In the genomic region with DNA sequence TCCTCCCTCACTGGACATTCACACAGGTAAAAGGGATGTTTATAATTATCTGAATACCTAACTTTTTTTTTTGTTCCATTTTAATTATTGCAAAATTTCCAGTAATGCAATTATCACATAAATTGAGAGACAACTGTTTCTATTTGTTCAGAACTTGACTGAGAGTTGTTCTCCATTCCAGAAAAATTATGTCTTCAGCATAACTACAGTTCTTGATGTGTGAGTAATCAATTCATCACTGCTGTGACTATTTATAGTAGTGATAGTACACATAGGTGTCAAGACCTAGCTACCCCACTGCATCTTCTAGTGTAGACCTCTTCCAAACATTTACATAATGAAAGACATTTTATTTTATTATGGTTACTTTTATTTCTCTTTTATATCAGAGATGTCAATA, we compare ENCODE assay signal across 24 cellular contexts. TPM values are rescaled to one million over a fixed set of nuclear protein-coding genes. Genes with fewer than 3 reads are reported as not detected.
A peak's percentile ranks its signal among the peaks of the same experiment; 100 is the strongest.
DNase-seq lines count a peak whose midpoint lies in the region; TF ChIP-seq lines count a peak whose summit lies in the region.
"Had no signal": no experiment of that assay in that cellular context is flagged by ENCODE, and none has a peak within 500 bp of the region (broad histone marks: within the 10 kb centered on the region; RNA-seq: fewer than 3 reads in every experiment).

No MANE protein-coding gene starts in this region.

- peak overlapping the region; percentile 35 for H3K27ac ChIP-seq in epithelial cell of prostate
- no peak overlapping the region for H3K27ac ChIP-seq in WERI-Rb-1
- no peak overlapping the region for H3K27ac ChIP-seq in tibial nerve
- H3K27ac ChIP-seq: coronary artery, stomach had no signal

- DNase-seq in activated naive CD8-positive, alpha-beta T cell treated with anti-CD3 and anti-CD28 coated beads for 36 hours = no peak
- DNase-seq in M059J (ENCODE audit: low read depth) = peak; percentile 32
- no peak for DNase-seq in epithelial cell of prostate (ENCODE audit: low read depth, low spot score)
- no peak for DNase-seq in WERI-Rb-1
- DNase-seq in retina = no peak
- no peak for DNase-seq in tibial nerve (ENCODE audit: low spot score in 2 of 2)
- DNase-seq in stimulated activated CD4-positive, alpha-beta T cell treated with anti-CD3 and anti-CD28 coated beads, Interleukin-2, amount 100 ng/mL, for 48 hours = no peak
- DNase-seq: activated CD4-positive, CD25-positive, alpha-beta regulatory T cell treated with anti-CD3 and anti-CD28 coated beads, Interleukin-2, amount 50 U/mL, for 72 hours; activated naive CD4-positive, alpha-beta T cell treated with anti-CD3 and anti-CD28 coated beads, Interleukin-2, amount 50 U/mL, for 16 hours; activated T-cell treated with anti-CD3 and anti-CD28 coated beads, Interleukin-2, amount 50 U/mL, for 72 hours; C1 segment of cervical spinal cord; endodermal cell; naive thymus-derived CD4-positive, alpha-beta T cell; NCI-H1105; NCI-H2081 treated with DMSO at 0.1 percent for 48 hours; NCI-H446; occipital lobe; RPMI8226; stimulated activated CD4-positive, alpha-beta T cell treated with anti-CD3 and anti-CD28 coated beads, Interleukin-4, amount 100 ng/mL, for 4 hours; stomach; T1000 had no signal

- TF ChIP-seq POLR2A in tibial nerve (IDR thresholded peaks at IDR 0.05) = no peak

- TF ChIP-seq EP300 in tibial nerve (IDR thresholded peaks at IDR 0.05) = no peak

- H3K9me3 ChIP-seq in WERI-Rb-1 (ENCODE audit: severe bottlenecking) = no peaks in the 10 kb centered on the region
- no peaks in the 10 kb centered on the region for H3K9me3 ChIP-seq in tibial nerve
- H3K9me3 ChIP-seq: stomach had no signal

- TF ChIP-seq CTCF in WERI-Rb-1 (IDR thresholded peaks at IDR 0.05; ENCODE audit: low read depth, low read length) = no peak
- TF ChIP-seq CTCF in tibial nerve (IDR thresholded peaks at IDR 0.05) = no peak

- H3K36me3 ChIP-seq in WERI-Rb-1 = no peaks in the 10 kb centered on the region
- H3K36me3 ChIP-seq in tibial nerve = no peaks in the 10 kb centered on the region
- H3K36me3 ChIP-seq: stomach had no signal

- no peaks in the 10 kb centered on the region for H3K27me3 Mint-ChIP-seq in activated naive CD8-positive, alpha-beta T cell
- H3K27me3 Mint-ChIP-seq in activated naive CD8-positive, alpha-beta T cell treated with anti-CD3 and anti-CD28 coated beads for 36 hours = peaks cover 5% of the 10 kb centered on the region

- no peak overlapping the region for H3K4me3 Mint-ChIP-seq in activated naive CD8-positive, alpha-beta T cell
- no peak overlapping the region for H3K4me3 Mint-ChIP-seq in activated naive CD8-positive, alpha-beta T cell treated with anti-CD3 and anti-CD28 coated beads for 36 hours
- H3K4me3 Mint-ChIP-seq: activated T-cell treated with anti-CD3 and anti-CD28 coated beads, Interleukin-2, amount 50 U/mL, for 72 hours; endodermal cell; naive thymus-derived CD4-positive, alpha-beta T cell; type B pancreatic cell had no signal

- no peak overlapping the region for H3K4me3 ChIP-seq in WERI-Rb-1 (ENCODE audit: low read depth, low read length)
- no peak overlapping the region for H3K4me3 ChIP-seq in tibial nerve
- H3K4me3 ChIP-seq: coronary artery, stomach had no signal

- H3K27me3 ChIP-seq in WERI-Rb-1 (ENCODE audit: insufficient read depth, low read depth, severe bottlenecking) (no peaks in the 10 kb centered on the region), tibial nerve (no peaks in the 10 kb centered on the region)
- H3K27me3 ChIP-seq: stomach had no signal

- H3K9me3 Mint-ChIP-seq in activated naive CD8-positive, alpha-beta T cell (ENCODE audit: low read depth) = no peaks in the 10 kb centered on the region
- H3K9me3 Mint-ChIP-seq in activated naive CD8-positive, alpha-beta T cell treated with anti-CD3 and anti-CD28 coated beads for 36 hours = no peaks in the 10 kb centered on the region
- H3K9me3 Mint-ChIP-seq: activated T-cell treated with anti-CD3 and anti-CD28 coated beads, Interleukin-2, amount 50 U/mL, for 72 hours; type B pancreatic cell had no signal

- no peaks in the 10 kb centered on the region for H3K36me3 Mint-ChIP-seq in activated naive CD8-positive, alpha-beta T cell
- H3K36me3 Mint-ChIP-seq in activated naive CD8-positive, alpha-beta T cell treated with anti-CD3 and anti-CD28 coated beads for 36 hours = no peaks in the 10 kb centered on the region
- H3K36me3 Mint-ChIP-seq: naive thymus-derived CD4-positive, alpha-beta T cell; type B pancreatic cell had no signal

- H3K4me1 Mint-ChIP-seq in activated naive CD8-positive, alpha-beta T cell (ENCODE audit: low read depth) = peaks cover 20% of the 10 kb centered on the region
- peaks cover 14% of the 10 kb centered on the region for H3K4me1 Mint-ChIP-seq in activated naive CD8-positive, alpha-beta T cell treated with anti-CD3 and anti-CD28 coated beads for 36 hours

- peaks cover 0 to 3% (median 1%) of the 10 kb centered on the region in 4 donors for H3K4me1 ChIP-seq in tibial nerve

- H3K27ac Mint-ChIP-seq in activated naive CD8-positive, alpha-beta T cell = peak overlapping the region; percentile 22
- H3K27ac Mint-ChIP-seq in activated naive CD8-positive, alpha-beta T cell treated with anti-CD3 and anti-CD28 coated beads for 36 hours = no peak overlapping the region
- H3K27ac Mint-ChIP-seq: activated T-cell treated with anti-CD3 and anti-CD28 coated beads, Interleukin-2, amount 50 U/mL, for 72 hours; endodermal cell; naive thymus-derived CD4-positive, alpha-beta T cell; type B pancreatic cell had no signal

RNA-seq across cellular contexts. Expression of gene TNRC6A, which starts 5.8 kb away (rescaled TPM):
- 10 to 100 TPM; 30.3 to 33.9 TPM for total RNA-seq in activated naive CD8-positive, alpha-beta T cell treated with anti-CD3 and anti-CD28 coated beads for 36 hours
- total RNA-seq in M059J (2014; rRNA removed; shearing (Covaris generic)) = 13.4 and 21.5 TPM in 2 replicates
- 10 to 100 TPM; 47.7 to 74.5 (median 59.6) TPM for total RNA-seq in tibial nerve
